ENCODE assay signal across 13 cellular contexts in genomic region chr7:73999664-74000420, GRCh38. TPM values are rescaled to one million over a fixed set of nuclear protein-coding genes. Genes with fewer than 3 reads are reported as not detected.
DNase-seq lines count a peak whose midpoint lies in the region; ATAC-seq lines count a peak whose summit lies in the region.
"Had no signal": no experiment of that assay in that cellular context is flagged by ENCODE, and none has a peak within 500 bp of the region (broad histone marks: within the 10 kb centered on the region; RNA-seq: fewer than 3 reads in every experiment).

No MANE protein-coding gene starts in this region.

- peak; percentile 98 for DNase-seq in EH (ENCODE audit: low read depth)
- peak; percentile 83 for DNase-seq in amniotic epithelial cell (ENCODE audit: low read depth)
- peak; percentile 80 for DNase-seq in left cardiac atrium
- DNase-seq in sciatic nerve (ENCODE audit: low spot score), result no peak
- no peak for DNase-seq in OCI-M1 (lab: John Stamatoyannopoulos, UW)
- DNase-seq in putamen (ENCODE audit: low spot score), result no peak
- DNase-seq: caudate nucleus; CD8-positive, alpha-beta memory T cell; glutamatergic neuron had no signal

- intact Hi-C loops in left cardiac atrium (cut with DNase I), result loop anchor here in 1 of 2 donors (10.0 kb wide), 1 partner anchor 55 kb away; no protein-coding TSS in a partner anchor
- intact Hi-C loops in sciatic nerve (cut with DNase I), result no loop called here

- ATAC-seq in left cardiac atrium (peak; percentile 62 to 82), sciatic nerve (peak; percentile 87), HG03460 (IDR thresholded peaks at IDR 0.05; ENCODE audit: unreplicated experiment) (no peak), HG03097 (IDR thresholded peaks at IDR 0.05; ENCODE audit: low FRiP score, unreplicated experiment) (no peak)

RNA-seq across cellular contexts. Expression of gene ELN, which starts 28.1 kb away (rescaled TPM):
- total RNA-seq in left cardiac atrium (100 to 1,000 TPM in 1 of 2 donors, 10 to 100 TPM in 1; 91.7 to 166 TPM), sciatic nerve (62.8 TPM)
- total RNA-seq: CD8-positive, alpha-beta memory T cell; mononuclear cell; OCI-LY7 had no signal

Comparison
In these comparisons a context has a peak if more than half of its experiments do, and no peak if none do; other contexts are left out.
1. DNase-seq: peak in EH (single experiment), amniotic epithelial cell (single experiment) and left cardiac atrium (single experiment); none in sciatic nerve (single experiment), OCI-M1 (single experiment) and putamen (single experiment).
2. ATAC-seq: peak in left cardiac atrium (2 of 2) and sciatic nerve (single experiment); none in HG03460 (single experiment) and HG03097 (single experiment).